ENCODE assay signal across 26 cellular contexts in the genomic region with DNA sequence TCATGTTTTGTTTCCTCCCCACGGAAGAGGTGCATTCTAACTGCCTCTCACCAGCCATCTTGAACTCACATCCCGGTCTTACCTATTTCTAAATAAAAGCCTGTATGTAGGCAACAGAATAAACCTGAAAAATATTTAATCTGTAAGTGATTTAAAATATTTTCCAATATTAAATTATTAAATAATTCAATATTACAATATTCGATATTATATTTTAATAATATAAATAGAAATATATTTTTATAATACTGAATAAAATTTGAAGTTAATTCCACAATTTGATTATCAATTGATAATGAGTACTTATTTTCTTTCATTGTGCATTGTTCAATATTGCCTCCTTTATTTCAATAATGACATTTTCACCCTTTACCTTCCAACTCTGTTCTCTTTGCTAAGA.
DNase-seq lines count a peak whose midpoint lies in the region; ATAC-seq, FAIRE-seq and TF ChIP-seq lines count a peak whose summit lies in the region.
"Had no signal": no experiment of that assay in that cellular context is flagged by ENCODE, and none has a peak within 500 bp of the region (broad histone marks: within the 10 kb centered on the region; RNA-seq: fewer than 3 reads in every experiment).

No MANE protein-coding gene starts in this region.

- DNase-seq in pancreas, result no peak
- no peak for DNase-seq in OCI-M2 (lab: John Stamatoyannopoulos, UW; ENCODE audit: unreplicated experiment)
- DNase-seq: ACHN; AML-193; BE2C; CD4-positive, alpha-beta T cell; CD8-positive, alpha-beta memory T cell; DMS 273 treated with DMSO at 0.1 percent for 48 hours; DMS79; EL; GF-D8; H9 had no signal

- intact Hi-C loops in pancreas (cut with DNase I), result no loop called here

- FAIRE-seq in A204.1 (lab: Jason Lieb, UNC) (peak; percentile 78), TTC549 (lab: Jason Lieb, UNC) (peak; percentile 32), endometrium (lab: Jason Lieb, UNC) (peak; percentile 39), pancreas (lab: Jason Lieb, UNC) (peak; percentile 26)
- FAIRE-seq: A549, D721Med, GM12891, GM18507 had no signal

- H3K9me3 ChIP-seq in pancreas, result no peaks in the 10 kb centered on the region
- H3K9me3 ChIP-seq: A549; BE2C; BLaER1 treated with 17β-estradiol and CSF1 and Interleukin-3, amounts not matched to agents 10 nM and 100 nM had no signal

- no peak overlapping the region for H3K27ac ChIP-seq in pancreas
- H3K27ac ChIP-seq: 22Rv1; A549; BLaER1 treated with 17β-estradiol and CSF1 and Interleukin-3, amounts not matched to agents 10 nM and 100 nM had no signal

- WGBS in pancreas, 2 donors, result 68 to 81% methylated on average over 3 of the region's 3 CpGs

- ATAC-seq in pancreas (no peak), HG02981 (IDR thresholded peaks at IDR 0.05; ENCODE audit: unreplicated experiment) (no peak), HG03045 (IDR thresholded peaks at IDR 0.05; ENCODE audit: unreplicated experiment) (no peak), HG03460 (IDR thresholded peaks at IDR 0.05; ENCODE audit: unreplicated experiment) (no peak)
- ATAC-seq: A549, GM23338, HCT116 had no signal

- TF ChIP-seq CTCF in pancreas (IDR thresholded peaks at IDR 0.05), result no peak

- H3K4me1 ChIP-seq in pancreas, result no peaks in the 10 kb centered on the region
- H3K4me1 ChIP-seq: A549; BE2C; BLaER1 treated with 17β-estradiol and CSF1 and Interleukin-3, amounts not matched to agents 10 nM and 100 nM had no signal

- H3K27me3 ChIP-seq in pancreas, result no peaks in the 10 kb centered on the region
- H3K27me3 ChIP-seq: BE2C; BLaER1 treated with 17β-estradiol and CSF1 and Interleukin-3, amounts not matched to agents 10 nM and 100 nM had no signal

- H3K36me3 ChIP-seq in pancreas, result no peaks in the 10 kb centered on the region
- H3K36me3 ChIP-seq: BE2C; BLaER1 treated with 17β-estradiol and CSF1 and Interleukin-3, amounts not matched to agents 10 nM and 100 nM had no signal

- no peak overlapping the region for H3K4me3 ChIP-seq in pancreas
- H3K4me3 ChIP-seq: A549; BLaER1 treated with 17β-estradiol and CSF1 and Interleukin-3, amounts not matched to agents 10 nM and 100 nM; GM23338 had no signal
